Comparison of ENCODE assay signal across 1 cellular context in the genomic region with DNA sequence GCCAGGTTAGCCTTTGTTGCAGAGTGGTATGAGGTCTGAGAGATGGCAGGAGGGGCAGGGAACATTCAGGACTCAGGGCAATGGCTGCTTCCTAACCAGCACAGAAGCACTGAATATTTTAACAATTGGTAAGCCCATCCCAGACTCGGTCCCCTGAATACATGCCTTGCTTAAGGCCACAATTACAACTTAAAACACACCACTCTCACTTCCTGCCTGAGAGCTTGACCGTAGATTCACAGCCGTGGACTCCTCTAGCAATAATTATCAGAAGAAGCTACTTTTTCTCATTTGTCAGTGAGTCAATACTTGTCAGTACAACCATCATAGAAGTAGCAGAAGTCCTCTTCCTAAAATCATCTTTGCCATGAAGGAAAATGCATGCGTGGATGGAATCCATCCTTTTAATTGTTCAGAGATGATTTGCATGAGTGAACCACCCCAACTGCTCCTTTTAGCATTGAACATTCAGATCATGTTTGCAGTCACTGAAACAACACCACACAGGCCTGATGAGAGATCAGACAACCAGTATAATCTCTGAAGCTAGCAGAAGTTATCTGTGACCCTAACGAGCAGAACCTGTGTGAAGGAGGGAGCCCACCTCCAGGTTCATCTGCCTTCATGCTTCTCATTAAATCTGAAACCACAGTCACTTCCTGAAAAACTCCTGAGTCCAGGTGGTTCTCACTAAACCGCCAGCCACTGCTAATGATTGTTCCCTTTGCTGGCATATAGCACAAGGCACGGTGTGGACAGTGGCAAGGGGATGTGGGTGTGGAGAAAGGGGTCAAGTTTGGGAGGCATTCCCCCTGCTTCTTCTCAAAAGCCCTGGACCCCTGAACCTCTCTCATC.
A peak's percentile ranks its signal among the peaks of the same experiment; 100 is the strongest.
TF ChIP-seq lines count a peak whose summit lies in the region.

No MANE protein-coding gene starts in this region.

TF ChIP-seq in GM12878, 131 proteins besides CTCF, POLR2A, EP300 and RAD21 (continued from another document and continues in another):
- TF ChIP-seq, protein P1, sequence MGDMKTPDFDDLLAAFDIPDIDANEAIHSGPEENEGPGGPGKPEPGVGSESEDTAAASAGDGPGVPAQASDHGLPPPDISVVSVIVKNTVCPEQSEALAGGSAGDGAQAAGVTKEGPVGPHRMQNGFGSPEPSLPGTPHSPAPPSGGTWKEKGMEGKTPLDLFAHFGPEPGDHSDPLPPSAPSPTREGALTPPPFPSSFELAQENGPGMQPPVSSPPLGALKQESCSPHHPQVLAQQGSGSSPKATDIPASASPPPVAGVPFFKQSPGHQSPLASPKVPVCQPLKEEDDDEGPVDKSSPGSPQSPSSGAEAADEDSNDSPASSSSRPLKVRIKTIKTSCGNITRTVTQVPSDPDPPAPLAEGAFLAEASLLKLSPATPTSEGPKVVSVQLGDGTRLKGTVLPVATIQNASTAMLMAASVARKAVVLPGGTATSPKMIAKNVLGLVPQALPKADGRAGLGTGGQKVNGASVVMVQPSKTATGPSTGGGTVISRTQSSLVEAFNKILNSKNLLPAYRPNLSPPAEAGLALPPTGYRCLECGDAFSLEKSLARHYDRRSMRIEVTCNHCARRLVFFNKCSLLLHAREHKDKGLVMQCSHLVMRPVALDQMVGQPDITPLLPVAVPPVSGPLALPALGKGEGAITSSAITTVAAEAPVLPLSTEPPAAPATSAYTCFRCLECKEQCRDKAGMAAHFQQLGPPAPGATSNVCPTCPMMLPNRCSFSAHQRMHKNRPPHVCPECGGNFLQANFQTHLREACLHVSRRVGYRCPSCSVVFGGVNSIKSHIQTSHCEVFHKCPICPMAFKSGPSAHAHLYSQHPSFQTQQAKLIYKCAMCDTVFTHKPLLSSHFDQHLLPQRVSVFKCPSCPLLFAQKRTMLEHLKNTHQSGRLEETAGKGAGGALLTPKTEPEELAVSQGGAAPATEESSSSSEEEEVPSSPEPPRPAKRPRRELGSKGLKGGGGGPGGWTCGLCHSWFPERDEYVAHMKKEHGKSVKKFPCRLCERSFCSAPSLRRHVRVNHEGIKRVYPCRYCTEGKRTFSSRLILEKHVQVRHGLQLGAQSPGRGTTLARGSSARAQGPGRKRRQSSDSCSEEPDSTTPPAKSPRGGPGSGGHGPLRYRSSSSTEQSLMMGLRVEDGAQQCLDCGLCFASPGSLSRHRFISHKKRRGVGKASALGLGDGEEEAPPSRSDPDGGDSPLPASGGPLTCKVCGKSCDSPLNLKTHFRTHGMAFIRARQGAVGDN (IDR thresholded peaks at IDR 0.05), result peak; percentile 6; the same call in 1 of the 2 replicates
- no peak for TF ChIP-seq SIX5 (IDR thresholded peaks at IDR 0.05; ENCODE audit: low read depth, low read length, severe bottlenecking)
- TF ChIP-seq MTA2 (IDR thresholded peaks at IDR 0.05; ENCODE audit: low read depth), result peak; percentile 41; the same call in 1 of the 2 replicates
- no peak for TF ChIP-seq ETV6 (conservative IDR thresholded peaks at IDR 0.05 in 1 of 2, IDR thresholded peaks at IDR 0.05 in 1 of 2; ENCODE audit: borderline replicate concordance in 1 of 2, low read depth in 1 of 2)
- TF ChIP-seq DPF2 (IDR thresholded peaks at IDR 0.05), result peak; percentile 26; the same call in 1 of the 2 replicates
- TF ChIP-seq, protein P2, sequence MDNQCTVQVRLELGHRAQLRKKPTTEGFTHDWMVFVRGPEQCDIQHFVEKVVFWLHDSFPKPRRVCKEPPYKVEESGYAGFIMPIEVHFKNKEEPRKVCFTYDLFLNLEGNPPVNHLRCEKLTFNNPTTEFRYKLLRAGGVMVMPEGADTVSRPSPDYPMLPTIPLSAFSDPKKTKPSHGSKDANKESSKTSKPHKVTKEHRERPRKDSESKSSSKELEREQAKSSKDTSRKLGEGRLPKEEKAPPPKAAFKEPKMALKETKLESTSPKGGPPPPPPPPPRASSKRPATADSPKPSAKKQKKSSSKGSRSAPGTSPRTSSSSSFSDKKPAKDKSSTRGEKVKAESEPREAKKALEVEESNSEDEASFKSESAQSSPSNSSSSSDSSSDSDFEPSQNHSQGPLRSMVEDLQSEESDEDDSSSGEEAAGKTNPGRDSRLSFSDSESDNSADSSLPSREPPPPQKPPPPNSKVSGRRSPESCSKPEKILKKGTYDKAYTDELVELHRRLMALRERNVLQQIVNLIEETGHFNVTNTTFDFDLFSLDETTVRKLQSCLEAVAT (IDR thresholded peaks at IDR 0.05), result no peak
- TF ChIP-seq, protein P3, sequence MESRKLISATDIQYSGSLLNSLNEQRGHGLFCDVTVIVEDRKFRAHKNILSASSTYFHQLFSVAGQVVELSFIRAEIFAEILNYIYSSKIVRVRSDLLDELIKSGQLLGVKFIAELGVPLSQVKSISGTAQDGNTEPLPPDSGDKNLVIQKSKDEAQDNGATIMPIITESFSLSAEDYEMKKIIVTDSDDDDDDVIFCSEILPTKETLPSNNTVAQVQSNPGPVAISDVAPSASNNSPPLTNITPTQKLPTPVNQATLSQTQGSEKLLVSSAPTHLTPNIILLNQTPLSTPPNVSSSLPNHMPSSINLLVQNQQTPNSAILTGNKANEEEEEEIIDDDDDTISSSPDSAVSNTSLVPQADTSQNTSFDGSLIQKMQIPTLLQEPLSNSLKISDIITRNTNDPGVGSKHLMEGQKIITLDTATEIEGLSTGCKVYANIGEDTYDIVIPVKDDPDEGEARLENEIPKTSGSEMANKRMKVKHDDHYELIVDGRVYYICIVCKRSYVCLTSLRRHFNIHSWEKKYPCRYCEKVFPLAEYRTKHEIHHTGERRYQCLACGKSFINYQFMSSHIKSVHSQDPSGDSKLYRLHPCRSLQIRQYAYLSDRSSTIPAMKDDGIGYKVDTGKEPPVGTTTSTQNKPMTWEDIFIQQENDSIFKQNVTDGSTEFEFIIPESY (IDR thresholded peaks at IDR 0.05), result no peak
- TF ChIP-seq GATAD2B (conservative IDR thresholded peaks at IDR 0.05; ENCODE audit: low read depth), result no peak; the same call in 1 of the 2 replicates
- TF ChIP-seq, protein P4, sequence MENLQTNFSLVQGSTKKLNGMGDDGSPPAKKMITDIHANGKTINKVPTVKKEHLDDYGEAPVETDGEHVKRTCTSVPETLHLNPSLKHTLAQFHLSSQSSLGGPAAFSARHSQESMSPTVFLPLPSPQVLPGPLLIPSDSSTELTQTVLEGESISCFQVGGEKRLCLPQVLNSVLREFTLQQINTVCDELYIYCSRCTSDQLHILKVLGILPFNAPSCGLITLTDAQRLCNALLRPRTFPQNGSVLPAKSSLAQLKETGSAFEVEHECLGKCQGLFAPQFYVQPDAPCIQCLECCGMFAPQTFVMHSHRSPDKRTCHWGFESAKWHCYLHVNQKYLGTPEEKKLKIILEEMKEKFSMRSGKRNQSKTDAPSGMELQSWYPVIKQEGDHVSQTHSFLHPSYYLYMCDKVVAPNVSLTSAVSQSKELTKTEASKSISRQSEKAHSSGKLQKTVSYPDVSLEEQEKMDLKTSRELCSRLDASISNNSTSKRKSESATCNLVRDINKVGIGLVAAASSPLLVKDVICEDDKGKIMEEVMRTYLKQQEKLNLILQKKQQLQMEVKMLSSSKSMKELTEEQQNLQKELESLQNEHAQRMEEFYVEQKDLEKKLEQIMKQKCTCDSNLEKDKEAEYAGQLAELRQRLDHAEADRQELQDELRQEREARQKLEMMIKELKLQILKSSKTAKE (IDR thresholded peaks at IDR 0.05; ENCODE audit: low read depth, poor library complexity, severe bottlenecking), result no peak
- no peak for TF ChIP-seq LARP7 (IDR thresholded peaks at IDR 0.05)
- TF ChIP-seq RUNX3 (IDR thresholded peaks at IDR 0.05; ENCODE audit: low read length), result peak; percentile 78
- TF ChIP-seq, protein P5, sequence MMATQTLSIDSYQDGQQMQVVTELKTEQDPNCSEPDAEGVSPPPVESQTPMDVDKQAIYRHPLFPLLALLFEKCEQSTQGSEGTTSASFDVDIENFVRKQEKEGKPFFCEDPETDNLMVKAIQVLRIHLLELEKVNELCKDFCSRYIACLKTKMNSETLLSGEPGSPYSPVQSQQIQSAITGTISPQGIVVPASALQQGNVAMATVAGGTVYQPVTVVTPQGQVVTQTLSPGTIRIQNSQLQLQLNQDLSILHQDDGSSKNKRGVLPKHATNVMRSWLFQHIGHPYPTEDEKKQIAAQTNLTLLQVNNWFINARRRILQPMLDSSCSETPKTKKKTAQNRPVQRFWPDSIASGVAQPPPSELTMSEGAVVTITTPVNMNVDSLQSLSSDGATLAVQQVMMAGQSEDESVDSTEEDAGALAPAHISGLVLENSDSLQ (IDR thresholded peaks at IDR 0.05), result no peak
- TF ChIP-seq IKZF2 (IDR thresholded peaks at IDR 0.05), result peak; percentile 39 to 59; a peak in 3 of 4 replicates
- 0 out of 3 replicates have a peak, but pooled peaks have one; percentile 15 for TF ChIP-seq POU2F2 (IDR thresholded peaks at IDR 0.05; ENCODE audit: borderline replicate concordance, low read depth, low read length)
- TF ChIP-seq BACH1 (IDR thresholded peaks at IDR 0.05; ENCODE audit: borderline replicate concordance), result no peak
- TF ChIP-seq, protein P6, sequence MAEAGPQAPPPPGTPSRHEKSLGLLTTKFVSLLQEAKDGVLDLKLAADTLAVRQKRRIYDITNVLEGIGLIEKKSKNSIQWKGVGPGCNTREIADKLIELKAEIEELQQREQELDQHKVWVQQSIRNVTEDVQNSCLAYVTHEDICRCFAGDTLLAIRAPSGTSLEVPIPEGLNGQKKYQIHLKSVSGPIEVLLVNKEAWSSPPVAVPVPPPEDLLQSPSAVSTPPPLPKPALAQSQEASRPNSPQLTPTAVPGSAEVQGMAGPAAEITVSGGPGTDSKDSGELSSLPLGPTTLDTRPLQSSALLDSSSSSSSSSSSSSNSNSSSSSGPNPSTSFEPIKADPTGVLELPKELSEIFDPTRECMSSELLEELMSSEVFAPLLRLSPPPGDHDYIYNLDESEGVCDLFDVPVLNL (IDR thresholded peaks at IDR 0.05; ENCODE audit: low read depth, low read length), result no peak
- TF ChIP-seq SPI1 (IDR thresholded peaks at IDR 0.05; ENCODE audit: borderline replicate concordance, insufficient read depth, low read depth, low read length), result peak; percentile 79
- TF ChIP-seq TAF1 (IDR thresholded peaks at IDR 0.05; ENCODE audit: borderline replicate concordance, low read depth, low read length), result 0 out of 2 replicates have a peak, but pooled peaks have one; percentile 5
- peak; percentile 35; the same call in 1 of the 2 replicates for TF ChIP-seq TCF12 (IDR thresholded peaks at IDR 0.05; ENCODE audit: low read depth, low read length)
- no peak for TF ChIP-seq SMC3 (IDR thresholded peaks at IDR 0.05; ENCODE audit: borderline replicate concordance, low read length)
- TF ChIP-seq WRNIP1 (IDR thresholded peaks at IDR 0.05; ENCODE audit: borderline replicate concordance, low read depth, low read length), result no peak
- no peak for TF ChIP-seq KAT2A (conservative IDR thresholded peaks at IDR 0.05; ENCODE audit: control insufficient read depth, low read depth, low read length)
- no peak for TF ChIP-seq MEF2B (IDR thresholded peaks at IDR 0.05; ENCODE audit: partially characterized antibody, poor library complexity, severe bottlenecking)
- TF ChIP-seq, protein P7, sequence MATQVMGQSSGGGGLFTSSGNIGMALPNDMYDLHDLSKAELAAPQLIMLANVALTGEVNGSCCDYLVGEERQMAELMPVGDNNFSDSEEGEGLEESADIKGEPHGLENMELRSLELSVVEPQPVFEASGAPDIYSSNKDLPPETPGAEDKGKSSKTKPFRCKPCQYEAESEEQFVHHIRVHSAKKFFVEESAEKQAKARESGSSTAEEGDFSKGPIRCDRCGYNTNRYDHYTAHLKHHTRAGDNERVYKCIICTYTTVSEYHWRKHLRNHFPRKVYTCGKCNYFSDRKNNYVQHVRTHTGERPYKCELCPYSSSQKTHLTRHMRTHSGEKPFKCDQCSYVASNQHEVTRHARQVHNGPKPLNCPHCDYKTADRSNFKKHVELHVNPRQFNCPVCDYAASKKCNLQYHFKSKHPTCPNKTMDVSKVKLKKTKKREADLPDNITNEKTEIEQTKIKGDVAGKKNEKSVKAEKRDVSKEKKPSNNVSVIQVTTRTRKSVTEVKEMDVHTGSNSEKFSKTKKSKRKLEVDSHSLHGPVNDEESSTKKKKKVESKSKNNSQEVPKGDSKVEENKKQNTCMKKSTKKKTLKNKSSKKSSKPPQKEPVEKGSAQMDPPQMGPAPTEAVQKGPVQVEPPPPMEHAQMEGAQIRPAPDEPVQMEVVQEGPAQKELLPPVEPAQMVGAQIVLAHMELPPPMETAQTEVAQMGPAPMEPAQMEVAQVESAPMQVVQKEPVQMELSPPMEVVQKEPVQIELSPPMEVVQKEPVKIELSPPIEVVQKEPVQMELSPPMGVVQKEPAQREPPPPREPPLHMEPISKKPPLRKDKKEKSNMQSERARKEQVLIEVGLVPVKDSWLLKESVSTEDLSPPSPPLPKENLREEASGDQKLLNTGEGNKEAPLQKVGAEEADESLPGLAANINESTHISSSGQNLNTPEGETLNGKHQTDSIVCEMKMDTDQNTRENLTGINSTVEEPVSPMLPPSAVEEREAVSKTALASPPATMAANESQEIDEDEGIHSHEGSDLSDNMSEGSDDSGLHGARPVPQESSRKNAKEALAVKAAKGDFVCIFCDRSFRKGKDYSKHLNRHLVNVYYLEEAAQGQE (IDR thresholded peaks at IDR 0.05; ENCODE audit: low read depth, low read length), result no peak
- TF ChIP-seq, protein P8, sequence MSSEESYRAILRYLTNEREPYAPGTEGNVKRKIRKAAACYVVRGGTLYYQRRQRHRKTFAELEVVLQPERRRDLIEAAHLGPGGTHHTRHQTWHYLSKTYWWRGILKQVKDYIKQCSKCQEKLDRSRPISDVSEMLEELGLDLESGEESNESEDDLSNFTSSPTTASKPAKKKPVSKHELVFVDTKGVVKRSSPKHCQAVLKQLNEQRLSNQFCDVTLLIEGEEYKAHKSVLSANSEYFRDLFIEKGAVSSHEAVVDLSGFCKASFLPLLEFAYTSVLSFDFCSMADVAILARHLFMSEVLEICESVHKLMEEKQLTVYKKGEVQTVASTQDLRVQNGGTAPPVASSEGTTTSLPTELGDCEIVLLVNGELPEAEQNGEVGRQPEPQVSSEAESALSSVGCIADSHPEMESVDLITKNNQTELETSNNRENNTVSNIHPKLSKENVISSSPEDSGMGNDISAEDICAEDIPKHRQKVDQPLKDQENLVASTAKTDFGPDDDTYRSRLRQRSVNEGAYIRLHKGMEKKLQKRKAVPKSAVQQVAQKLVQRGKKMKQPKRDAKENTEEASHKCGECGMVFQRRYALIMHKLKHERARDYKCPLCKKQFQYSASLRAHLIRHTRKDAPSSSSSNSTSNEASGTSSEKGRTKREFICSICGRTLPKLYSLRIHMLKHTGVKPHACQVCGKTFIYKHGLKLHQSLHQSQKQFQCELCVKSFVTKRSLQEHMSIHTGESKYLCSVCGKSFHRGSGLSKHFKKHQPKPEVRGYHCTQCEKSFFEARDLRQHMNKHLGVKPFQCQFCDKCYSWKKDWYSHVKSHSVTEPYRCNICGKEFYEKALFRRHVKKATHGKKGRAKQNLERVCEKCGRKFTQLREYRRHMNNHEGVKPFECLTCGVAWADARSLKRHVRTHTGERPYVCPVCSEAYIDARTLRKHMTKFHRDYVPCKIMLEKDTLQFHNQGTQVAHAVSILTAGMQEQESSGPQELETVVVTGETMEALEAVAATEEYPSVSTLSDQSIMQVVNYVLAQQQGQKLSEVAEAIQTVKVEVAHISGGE (CRISPR knock-in tag; IDR thresholded peaks at IDR 0.05), result no peak
- no peak for TF ChIP-seq ESRRA (IDR thresholded peaks at IDR 0.05; ENCODE audit: low read length)
- no peak for TF ChIP-seq SUZ12 (IDR thresholded peaks at IDR 0.05; ENCODE audit: unreplicated experiment)
